ENCODE assay signal across 27 cellular contexts in genomic region chr1:88274431-88274830, GRCh38.
"Had no signal": no experiment of that assay in that cellular context is flagged by ENCODE, and none has a peak within 500 bp of the region (broad histone marks: within the 10 kb centered on the region; RNA-seq: fewer than 3 reads in every experiment).

No MANE protein-coding gene starts in this region.

- H3K36me3 ChIP-seq: neural progenitor cell, pancreas, right lobe of liver, sigmoid colon, suprapubic skin, tibial artery, transverse colon, upper lobe of right lung, uterus had no signal

- H3K27me3 ChIP-seq: neural progenitor cell, pancreas, right lobe of liver, sigmoid colon, suprapubic skin, testis, tibial artery, transverse colon, upper lobe of right lung, uterus had no signal

- H3K9me3 Mint-ChIP-seq: natural killer cell; nephron; stimulated activated effector memory CD8-positive, alpha-beta T cell treated with anti-CD3 and anti-CD28 coated beads, Interleukin-12 subunit alpha, Interleukin-12 subunit beta, amount 100 ng/mL, for 72 hours; stimulated activated naive CD8-positive, alpha-beta T cell treated with anti-CD3 and anti-CD28 coated beads, Interleukin-15, Interleukin-2, amounts not matched to agents 100 ng/mL and 50 ng/mL, for 24 hours had no signal

- DNase-seq: naive thymus-derived CD4-positive, alpha-beta T cell; natural killer cell; occipital lobe; pancreas; psoas muscle; right cardiac atrium; right lobe of liver; sigmoid colon; small intestine; stimulated activated CD4-positive, alpha-beta T cell treated with anti-CD3 and anti-CD28 coated beads, Interleukin-15, amount 100 ng/mL, for 24 hours; stimulated activated CD4-positive, alpha-beta T cell treated with anti-CD3 and anti-CD28 coated beads, Interleukin-2, amount 100 ng/mL, for 24 hours; stimulated activated CD4-positive, alpha-beta T cell treated with anti-CD3 and anti-CD28 coated beads, Interleukin-2, amount 100 ng/mL, for 48 hours; stimulated activated CD4-positive, alpha-beta T cell treated with anti-CD3 and anti-CD28 coated beads, Interleukin-4, amount 100 ng/mL, for 24 hours; stimulated activated naive B cell treated with anti-CD40 and anti-IgM and Interleukin-4, amounts not matched to agents 10 μg/mL and 1 μg/mL and 100 μg/mL, for 72 hours; stimulated activated naive CD4-positive, alpha-beta T cell treated with Interleukin-2 at 50 U/mL for 16 hours; substantia nigra; testis; tibial artery; transverse colon; upper lobe of right lung; uterus had no signal

- H3K27ac ChIP-seq: neural progenitor cell, pancreas, psoas muscle, right lobe of liver, sigmoid colon, suprapubic skin, testis, tibial artery, transverse colon, upper lobe of right lung, uterus had no signal

- H3K27me3 Mint-ChIP-seq: type B pancreatic cell had no signal

- H3K4me3 ChIP-seq: neural progenitor cell, pancreas, psoas muscle, right lobe of liver, sigmoid colon, suprapubic skin, testis, tibial artery, transverse colon, upper lobe of right lung, uterus had no signal

- H2AFZ ChIP-seq: neural progenitor cell had no signal

- H3K27ac Mint-ChIP-seq: naive thymus-derived CD4-positive, alpha-beta T cell; natural killer cell; nephron; neural progenitor cell; stimulated activated effector memory CD8-positive, alpha-beta T cell treated with anti-CD3 and anti-CD28 coated beads, Interleukin-12 subunit alpha, Interleukin-12 subunit beta, amount 100 ng/mL, for 72 hours; stimulated activated naive B cell treated with anti-CD40 and anti-IgM and Interleukin-4, amounts not matched to agents 10 μg/mL and 1 μg/mL and 100 μg/mL, for 72 hours; stimulated activated naive CD8-positive, alpha-beta T cell treated with anti-CD3 and anti-CD28 coated beads, Interleukin-15, Interleukin-2, amounts not matched to agents 100 ng/mL and 50 ng/mL, for 24 hours; type B pancreatic cell had no signal

- H3K4me3 Mint-ChIP-seq: naive thymus-derived CD4-positive, alpha-beta T cell; natural killer cell; nephron; neural progenitor cell; stimulated activated effector memory CD8-positive, alpha-beta T cell treated with anti-CD3 and anti-CD28 coated beads, Interleukin-12 subunit alpha, Interleukin-12 subunit beta, amount 100 ng/mL, for 72 hours; stimulated activated naive B cell treated with anti-CD40 and anti-IgM and Interleukin-4, amounts not matched to agents 10 μg/mL and 1 μg/mL and 100 μg/mL, for 72 hours; stimulated activated naive CD8-positive, alpha-beta T cell treated with anti-CD3 and anti-CD28 coated beads, Interleukin-15, Interleukin-2, amounts not matched to agents 100 ng/mL and 50 ng/mL, for 24 hours; type B pancreatic cell had no signal

- H3K36me3 Mint-ChIP-seq: naive thymus-derived CD4-positive, alpha-beta T cell; natural killer cell; neural progenitor cell; stimulated activated effector memory CD8-positive, alpha-beta T cell treated with anti-CD3 and anti-CD28 coated beads, Interleukin-12 subunit alpha, Interleukin-12 subunit beta, amount 100 ng/mL, for 72 hours; stimulated activated naive B cell treated with anti-CD40 and anti-IgM and Interleukin-4, amounts not matched to agents 10 μg/mL and 1 μg/mL and 100 μg/mL, for 72 hours; type B pancreatic cell had no signal

- H3K4me1 Mint-ChIP-seq: naive thymus-derived CD4-positive, alpha-beta T cell; natural killer cell; stimulated activated effector memory CD8-positive, alpha-beta T cell treated with anti-CD3 and anti-CD28 coated beads, Interleukin-12 subunit alpha, Interleukin-12 subunit beta, amount 100 ng/mL, for 72 hours had no signal

- H3K4me1 ChIP-seq: neural progenitor cell, pancreas, psoas muscle, right lobe of liver, suprapubic skin, testis, tibial artery, transverse colon, upper lobe of right lung, uterus had no signal

- H3K9me3 ChIP-seq: pancreas, psoas muscle, right lobe of liver, testis, tibial artery, transverse colon, upper lobe of right lung, uterus had no signal

- ATAC-seq: naive thymus-derived CD4-positive, alpha-beta T cell; natural killer cell; pancreas; psoas muscle; right cardiac atrium; right lobe of liver; stimulated activated effector memory CD8-positive, alpha-beta T cell treated with anti-CD3 and anti-CD28 coated beads, Interleukin-12 subunit alpha, Interleukin-12 subunit beta, amount 100 ng/mL, for 72 hours; stimulated activated naive B cell treated with anti-CD40 and anti-IgM and Interleukin-4, amounts not matched to agents 10 μg/mL and 1 μg/mL and 100 μg/mL, for 72 hours; upper lobe of right lung had no signal

- H3K9ac ChIP-seq: neural progenitor cell had no signal

- H3K4me2 ChIP-seq: neural progenitor cell had no signal
